ENCODE assay signal across 8 cellular contexts in genomic region chr19:53365134-53365898, GRCh38. TPM values are rescaled to one million over a fixed set of nuclear protein-coding genes. Genes with fewer than 3 reads are reported as not detected.
DNase-seq lines count a peak whose midpoint lies in the region; ATAC-seq and TF ChIP-seq lines count a peak whose summit lies in the region.

Gene ZNF525, plus strand, starts transcription at chr19:53365705. Its CDS starts 6,577 bp downstream, at chr19:53372282.

- peak within 1 kb of the TSS; percentile 91 to 96 (median 95) for H3K27ac Mint-ChIP-seq in IgD-negative memory B cell
- peak within 1 kb of the TSS; percentile 92 for H3K27ac Mint-ChIP-seq in activated T-helper 17 cell treated with anti-CD3 and anti-CD28 coated beads, Interleukin-2, amount 50 U/mL, for 72 hours
- H3K27ac Mint-ChIP-seq in nephron progenitor cell, result peak within 1 kb of the TSS; percentile 90
- peak within 1 kb of the TSS; percentile 91 for H3K27ac Mint-ChIP-seq in stimulated activated naive CD8-positive, alpha-beta T cell treated with anti-CD3 and anti-CD28 coated beads, Interleukin-15, Interleukin-2, amounts not matched to agents 100 ng/mL and 50 ng/mL, for 24 hours

- ATAC-seq in GM21529 (IDR thresholded peaks at IDR 0.05; ENCODE audit: unreplicated experiment), result peak; percentile 98
- ATAC-seq in activated T-helper 17 cell treated with anti-CD3 and anti-CD28 coated beads, Interleukin-2, amount 50 U/mL, for 72 hours (replicated peaks), result peak; percentile 99

- H3K9me3 Mint-ChIP-seq in IgD-negative memory B cell (peaks cover 0 to 10% (median 9%) of the 10 kb centered on the region in 3 donors), nephron progenitor cell (peaks cover 18% of the 10 kb centered on the region)
- H3K9me3 Mint-ChIP-seq in activated T-helper 17 cell treated with anti-CD3 and anti-CD28 coated beads, Interleukin-2, amount 50 U/mL, for 72 hours, result peaks cover 3% of the 10 kb centered on the region
- H3K9me3 Mint-ChIP-seq in stimulated activated naive CD8-positive, alpha-beta T cell treated with anti-CD3 and anti-CD28 coated beads, Interleukin-15, Interleukin-2, amounts not matched to agents 100 ng/mL and 50 ng/mL, for 24 hours, result peaks cover 8% of the 10 kb centered on the region

- TF ChIP-seq CTCF in fibroblast of the aortic adventitia (IDR thresholded peaks at IDR 0.05; ENCODE audit: insufficient read depth, low read length), result peak; percentile 25
- peak; percentile 24 for TF ChIP-seq CTCF in nephron progenitor cell (IDR thresholded peaks at IDR 0.05)

- DNase-seq in DMS153 treated with DMSO at 0.1 percent for 48 hours (lab: John Stamatoyannopoulos, UW; ENCODE audit: unreplicated experiment) (peak; percentile 92), RKO (ENCODE audit: low spot score) (peak; percentile 83), fibroblast of the aortic adventitia (ENCODE audit: low read depth) (peak; percentile 71), nephron progenitor cell (peak; percentile 96)

- H3K36me3 Mint-ChIP-seq in IgD-negative memory B cell (peaks cover 9% of the 10 kb centered on the region), nephron progenitor cell (ENCODE audit: low read depth) (no peaks in the 10 kb centered on the region)
- peaks cover 12% of the 10 kb centered on the region for H3K36me3 Mint-ChIP-seq in activated T-helper 17 cell treated with anti-CD3 and anti-CD28 coated beads, Interleukin-2, amount 50 U/mL, for 72 hours (ENCODE audit: low read depth)
- peaks cover 22% of the 10 kb centered on the region for H3K36me3 Mint-ChIP-seq in stimulated activated naive CD8-positive, alpha-beta T cell treated with anti-CD3 and anti-CD28 coated beads, Interleukin-15, Interleukin-2, amounts not matched to agents 100 ng/mL and 50 ng/mL, for 24 hours (ENCODE audit: low read depth)

- H3K4me1 Mint-ChIP-seq in IgD-negative memory B cell (peaks cover 14 to 19% (median 19%) of the 10 kb centered on the region in 3 donors), nephron progenitor cell (peaks cover 34% of the 10 kb centered on the region)
- H3K4me1 Mint-ChIP-seq in activated T-helper 17 cell treated with anti-CD3 and anti-CD28 coated beads, Interleukin-2, amount 50 U/mL, for 72 hours, result peaks cover 8% of the 10 kb centered on the region
- H3K4me1 Mint-ChIP-seq in stimulated activated naive CD8-positive, alpha-beta T cell treated with anti-CD3 and anti-CD28 coated beads, Interleukin-15, Interleukin-2, amounts not matched to agents 100 ng/mL and 50 ng/mL, for 24 hours (ENCODE audit: low read depth), result peaks cover 24% of the 10 kb centered on the region

- H3K27me3 Mint-ChIP-seq in IgD-negative memory B cell (no peaks in the 10 kb centered on the region), nephron progenitor cell (ENCODE audit: low read depth, poor library complexity) (peaks cover 24% of the 10 kb centered on the region)
- no peaks in the 10 kb centered on the region for H3K27me3 Mint-ChIP-seq in activated T-helper 17 cell treated with anti-CD3 and anti-CD28 coated beads, Interleukin-2, amount 50 U/mL, for 72 hours
- no peaks in the 10 kb centered on the region for H3K27me3 Mint-ChIP-seq in stimulated activated naive CD8-positive, alpha-beta T cell treated with anti-CD3 and anti-CD28 coated beads, Interleukin-15, Interleukin-2, amounts not matched to agents 100 ng/mL and 50 ng/mL, for 24 hours

- peak within 1 kb of the TSS; percentile 90 to 100 (median 98) for H3K4me3 Mint-ChIP-seq in IgD-negative memory B cell
- H3K4me3 Mint-ChIP-seq in activated T-helper 17 cell treated with anti-CD3 and anti-CD28 coated beads, Interleukin-2, amount 50 U/mL, for 72 hours, result peak within 1 kb of the TSS; percentile 87
- H3K4me3 Mint-ChIP-seq in nephron progenitor cell, result peak within 1 kb of the TSS; percentile 92
- H3K4me3 Mint-ChIP-seq in stimulated activated naive CD8-positive, alpha-beta T cell treated with anti-CD3 and anti-CD28 coated beads, Interleukin-15, Interleukin-2, amounts not matched to agents 100 ng/mL and 50 ng/mL, for 24 hours, result peak within 1 kb of the TSS; percentile 88

- H3K4me3 ChIP-seq in fibroblast of the aortic adventitia (ENCODE audit: low read depth, low read length), result peak within 1 kb of the TSS; percentile 77

RNA-seq across cellular contexts. Expression of gene ZNF525, which starts in this region (rescaled TPM):
- 12.4 TPM for polyA plus RNA-seq in IgD-negative memory B cell
- total RNA-seq in activated T-helper 17 cell treated with anti-CD3 and anti-CD28 coated beads, Interleukin-2, amount 50 U/mL, for 72 hours, result 10 to 100 TPM; 12.0 to 24.8 TPM
- total RNA-seq in fibroblast of the aortic adventitia (ENCODE audit: low replicate concordance), result 3.9 and 5.5 TPM in 2 replicates

Comparison
In these comparisons a context has a peak if more than half of its experiments do, and no peak if none do; other contexts are left out.
1. Peak in every context shown above with its lines: DNase-seq, ATAC-seq and H3K4me3 ChIP-seq.